Comparison of ENCODE assay signal across 11 cellular contexts in the genomic region with DNA sequence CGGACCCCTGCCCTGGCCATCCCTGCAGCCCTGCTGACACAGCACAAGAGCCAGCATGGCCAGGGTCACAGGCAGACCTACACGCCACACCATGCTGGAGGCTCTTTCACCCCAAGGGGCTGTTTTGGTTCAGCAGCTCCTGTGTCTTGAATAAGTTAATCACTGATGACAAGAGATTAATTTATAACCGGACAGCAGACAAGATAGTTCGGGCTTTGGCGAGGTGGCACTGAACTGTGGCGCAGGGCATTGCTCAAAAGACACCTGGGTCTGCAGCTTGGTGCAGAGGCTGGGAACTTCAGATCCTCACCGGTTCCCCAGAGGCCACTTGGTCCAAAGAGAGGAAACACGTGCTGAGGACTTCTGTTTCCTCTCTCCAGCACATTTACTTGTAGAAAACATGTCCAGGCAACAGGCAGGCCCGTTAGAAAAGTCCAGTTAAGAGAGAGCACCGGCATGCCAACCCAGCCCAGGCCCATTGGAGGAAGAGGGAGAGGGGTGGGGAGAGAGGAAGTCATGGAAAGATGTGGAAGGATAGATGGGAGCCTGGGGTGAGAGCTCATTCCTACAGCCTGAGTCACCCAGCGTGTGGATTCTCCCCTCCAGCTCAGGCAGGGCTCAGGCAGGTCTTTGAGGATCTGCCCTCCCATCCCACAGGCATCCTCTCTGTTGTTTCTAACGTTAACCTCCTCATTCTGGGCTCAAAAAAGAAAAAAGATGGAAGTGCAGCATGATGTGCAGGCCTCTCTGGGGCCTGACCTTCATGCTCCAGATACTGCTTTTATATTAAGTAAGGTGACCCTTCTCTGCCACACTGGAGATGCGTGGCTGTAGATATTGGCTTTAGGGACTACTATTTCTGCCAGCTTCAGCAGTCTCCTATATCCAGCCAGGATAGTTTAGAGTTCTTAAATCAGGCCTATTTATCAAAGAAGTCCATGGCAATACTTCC.
DNase-seq lines count a peak whose midpoint lies in the region; ATAC-seq, FAIRE-seq and TF ChIP-seq lines count a peak whose summit lies in the region.
"Had no signal": no experiment of that assay in that cellular context is flagged by ENCODE, and none has a peak within 500 bp of the region (broad histone marks: within the 10 kb centered on the region; RNA-seq: fewer than 3 reads in every experiment).

No MANE protein-coding gene starts in this region.

- no peak for TF ChIP-seq CTCF in cardiac muscle cell (IDR thresholded peaks at IDR 0.05; ENCODE audit: low read depth, low read length)
- TF ChIP-seq CTCF in OCI-LY7 (conservative IDR thresholded peaks at IDR 0.05; ENCODE audit: low read length): no peak
- no peak for TF ChIP-seq CTCF in fibroblast of pulmonary artery (IDR thresholded peaks at IDR 0.05; ENCODE audit: low read length, missing control alignments)

- peak overlapping the region; percentile 18; the same call in 1 of the 2 replicates for H2AFZ ChIP-seq in OCI-LY7 (ENCODE audit: low read length)

- DNase-seq in cardiac muscle cell (ENCODE audit: low read depth in 1 of 2, low spot score in 1 of 2) (peak; percentile 13 to 82), Right ventricle myocardium inferior (ENCODE audit: missing footprints) (no peak), OCI-LY7 (ENCODE audit: low spot score) (peak; percentile 57), fibroblast of pulmonary artery (ENCODE audit: low read depth) (peak; percentile 75), urothelium cell line (ENCODE audit: low spot score) (peak; percentile 95), KG1 (lab: John Stamatoyannopoulos, UW) (no peak)
- DNase-seq: GOT3; SHP77; stimulated activated CD8-positive, alpha-beta memory T cell treated with anti-CD3 and anti-CD28 coated beads, Interleukin-4, amount 100 ng/mL, for 48 hours had no signal

- H3K27me3 ChIP-seq in cardiac muscle cell: no peaks in the 10 kb centered on the region

- BruUV-seq in OCI-LY7 (replicated peaks; lab: Mats Ljungman, UMichigan): no TSS peak

- POLR2A ChIA-PET in OCI-LY7 (lab: Charles Lee): no interaction called here

- H3K27ac ChIP-seq in cardiac muscle cell (no peak overlapping the region), OCI-LY7 (ENCODE audit: low read depth, low read length, poor library complexity, severe bottlenecking) (peak overlapping the region; percentile 21)

- no peaks in the 10 kb centered on the region for H3K9me3 ChIP-seq in cardiac muscle cell (ENCODE audit: low read depth)
- H3K9me3 ChIP-seq in OCI-LY7 (ENCODE audit: low read length): no peaks in the 10 kb centered on the region

- no peaks in the 10 kb centered on the region for H4K20me1 ChIP-seq in OCI-LY7 (ENCODE audit: insufficient read depth, low read length)

- intact Hi-C loops in Right ventricle myocardium inferior (cut with DNase I) (no loop called here), OCI-LY7 (cut with micrococcal nuclease; ENCODE audit: unreplicated experiment) (no loop called here)

- CTCF ChIA-PET in OCI-LY7 (lab: Charles Lee; ENCODE audit: unreplicated experiment): no interaction called here

- peak overlapping the region; percentile 45 for H3K4me2 ChIP-seq in OCI-LY7 (ENCODE audit: low read length)

- ATAC-seq in Right ventricle myocardium inferior (no peak), HG02981 (IDR thresholded peaks at IDR 0.05; ENCODE audit: unreplicated experiment) (no peak), GM18519 (IDR thresholded peaks at IDR 0.05; ENCODE audit: low FRiP score, unreplicated experiment) (no peak)

- FAIRE-seq in urothelium cell line (lab: Jason Lieb, UNC): no peak

- H3K36me3 ChIP-seq in cardiac muscle cell: no peaks in the 10 kb centered on the region
- no peaks in the 10 kb centered on the region for H3K36me3 ChIP-seq in OCI-LY7 (ENCODE audit: insufficient read depth, low read length)

- no peaks in the 10 kb centered on the region for H3K79me2 ChIP-seq in OCI-LY7 (ENCODE audit: insufficient read depth, low read depth, low read length)

- H3K4me3 ChIP-seq in cardiac muscle cell (no peak overlapping the region), OCI-LY7 (ENCODE audit: low read depth, low read length, poor library complexity, severe bottlenecking) (peak overlapping the region; percentile 1), fibroblast of pulmonary artery (replicated peaks; ENCODE audit: low read depth, low read length) (no peak overlapping the region)

- H3K4me1 ChIP-seq in cardiac muscle cell (ENCODE audit: low read depth) (peaks cover 8% of the 10 kb centered on the region), OCI-LY7 (ENCODE audit: insufficient read depth, low read length, poor library complexity, severe bottlenecking) (peaks cover 90% of the 10 kb centered on the region)

- no peaks in the 10 kb centered on the region for H3K9me2 ChIP-seq in OCI-LY7 (ENCODE audit: insufficient read depth, low read length)

Comparison
In these comparisons a context has a peak if more than half of its experiments do, and no peak if none do; other contexts are left out.
1. DNase-seq: peak in cardiac muscle cell (2 of 2), OCI-LY7 (single experiment), fibroblast of pulmonary artery (single experiment) and urothelium cell line (single experiment); none in Right ventricle myocardium inferior (single experiment) and KG1 (single experiment).